13 cellular contexts compared by ENCODE assay signal in genomic region chr5:69374911-69375446, GRCh38. TPM values are rescaled to one million over a fixed set of nuclear protein-coding genes. Genes with fewer than 3 reads are reported as not detected.
DNase-seq lines count a peak whose midpoint lies in the region; ATAC-seq and TF ChIP-seq lines count a peak whose summit lies in the region.
"Had no signal": no experiment of that assay in that cellular context is flagged by ENCODE, and none has a peak within 500 bp of the region (broad histone marks: within the 10 kb centered on the region; RNA-seq: fewer than 3 reads in every experiment).

No MANE protein-coding gene starts in this region.

- peaks cover 8% of the 10 kb centered on the region for H3K4me1 ChIP-seq in neural progenitor cell

- CTCF ChIA-PET in CD4-positive, alpha-beta T cell (lab: Charles Lee) = no interaction called here

- POLR2A ChIA-PET in CD4-positive, alpha-beta T cell (lab: Charles Lee) = no interaction called here

- H3K4me2 ChIP-seq in neural progenitor cell = no peak overlapping the region

- no peak overlapping the region for H3K9ac ChIP-seq in neural progenitor cell

- H3K27me3 Mint-ChIP-seq in activated T-cell treated with anti-CD3 and anti-CD28 coated beads, Interleukin-2, amount 50 U/mL, for 24 hours = no peaks in the 10 kb centered on the region
- H3K27me3 Mint-ChIP-seq in neural progenitor cell (ENCODE audit: insufficient read depth, low read depth) = no peaks in the 10 kb centered on the region
- no peaks in the 10 kb centered on the region for H3K27me3 Mint-ChIP-seq in CD4-positive, alpha-beta T cell
- H3K27me3 Mint-ChIP-seq: activated CD4-positive, alpha-beta memory T cell treated with anti-CD3 and anti-CD28 coated beads for 36 hours had no signal

- H3K9me3 Mint-ChIP-seq in activated T-cell treated with anti-CD3 and anti-CD28 coated beads, Interleukin-2, amount 50 U/mL, for 24 hours = no peaks in the 10 kb centered on the region
- H3K9me3 Mint-ChIP-seq in neural progenitor cell = no peaks in the 10 kb centered on the region
- H3K9me3 Mint-ChIP-seq in CD4-positive, alpha-beta T cell = no peaks in the 10 kb centered on the region
- H3K9me3 Mint-ChIP-seq: activated CD4-positive, alpha-beta memory T cell treated with anti-CD3 and anti-CD28 coated beads for 36 hours had no signal

- TF ChIP-seq CTCF in neural progenitor cell (IDR thresholded peaks at IDR 0.05) = no peak
- no peak for TF ChIP-seq CTCF in CD4-positive, alpha-beta T cell (IDR thresholded peaks at IDR 0.05)

- H3K79me2 ChIP-seq in neural progenitor cell (ENCODE audit: low read depth) = peaks cover 28% of the 10 kb centered on the region

- no peak overlapping the region for H3K4me3 ChIP-seq in neural progenitor cell
- H3K4me3 ChIP-seq: upper lobe of left lung had no signal

- no peak for DNase-seq in activated T-cell treated with anti-CD3 and anti-CD28 coated beads, Interleukin-2, amount 50 U/mL, for 24 hours
- DNase-seq in activated T-cell treated with anti-CD3 and anti-CD28 coated beads, Interleukin-2, amount 50 U/mL, for 48 hours = no peak
- no peak for DNase-seq in activated CD4-positive, CD25-positive, alpha-beta regulatory T cell (lab: John Stamatoyannopoulos, UW)
- DNase-seq in neural progenitor cell (ENCODE audit: low spot score) = no peak
- no peak for DNase-seq in dermis blood vessel endothelial cell
- no peak for DNase-seq in CD4-positive, alpha-beta T cell
- DNase-seq: activated CD4-positive, alpha-beta memory T cell treated with anti-CD3 and anti-CD28 coated beads for 36 hours; NCI-H2107; SHP77; stimulated activated CD4-positive, alpha-beta T cell treated with anti-CD3 and anti-CD28 coated beads, Interleukin-4, amount 100 ng/mL, for 4 hours; upper lobe of left lung had no signal

- peak; percentile 74 for ATAC-seq in GM21786 (IDR thresholded peaks at IDR 0.05; ENCODE audit: unreplicated experiment)
- ATAC-seq in HG03354 (IDR thresholded peaks at IDR 0.05; ENCODE audit: poor library complexity, severe bottlenecking, unreplicated experiment) = peak; percentile 82
- ATAC-seq in CD4-positive, alpha-beta T cell (ENCODE audit: poor library complexity) = no peak

- H4K20me1 ChIP-seq in neural progenitor cell (ENCODE audit: low read depth) = no peaks in the 10 kb centered on the region

- H3K36me3 Mint-ChIP-seq in activated T-cell treated with anti-CD3 and anti-CD28 coated beads, Interleukin-2, amount 50 U/mL, for 24 hours (ENCODE audit: low read depth) = peaks cover 58% of the 10 kb centered on the region
- peaks cover 8% of the 10 kb centered on the region for H3K36me3 Mint-ChIP-seq in neural progenitor cell
- peaks cover 42% of the 10 kb centered on the region for H3K36me3 Mint-ChIP-seq in CD4-positive, alpha-beta T cell (ENCODE audit: low read depth)

- peaks cover 26% of the 10 kb centered on the region for H3F3A ChIP-seq in neural progenitor cell (ENCODE audit: low read depth)

- no peak overlapping the region for H3K27ac ChIP-seq in neural progenitor cell
- H3K27ac ChIP-seq in CD4-positive, alpha-beta T cell (ENCODE audit: low read depth, low read length) = no peak overlapping the region
- H3K27ac ChIP-seq: upper lobe of left lung had no signal

- H3K27me3 ChIP-seq in neural progenitor cell = no peaks in the 10 kb centered on the region
- H3K27me3 ChIP-seq in CD4-positive, alpha-beta T cell (ENCODE audit: control insufficient read depth, insufficient read depth, low read length) = no peaks in the 10 kb centered on the region
- H3K27me3 ChIP-seq: upper lobe of left lung had no signal

- H3K4me3 Mint-ChIP-seq in activated T-cell treated with anti-CD3 and anti-CD28 coated beads, Interleukin-2, amount 50 U/mL, for 24 hours = no peak overlapping the region
- no peak overlapping the region for H3K4me3 Mint-ChIP-seq in neural progenitor cell
- no peak overlapping the region for H3K4me3 Mint-ChIP-seq in CD4-positive, alpha-beta T cell
- H3K4me3 Mint-ChIP-seq: activated CD4-positive, alpha-beta memory T cell treated with anti-CD3 and anti-CD28 coated beads for 36 hours had no signal

- H3K36me3 ChIP-seq in neural progenitor cell = peaks cover 14% of the 10 kb centered on the region

- peak overlapping the region; percentile 76 for H3K27ac Mint-ChIP-seq in activated T-cell treated with anti-CD3 and anti-CD28 coated beads, Interleukin-2, amount 50 U/mL, for 24 hours
- no peak overlapping the region for H3K27ac Mint-ChIP-seq in neural progenitor cell
- no peak overlapping the region for H3K27ac Mint-ChIP-seq in CD4-positive, alpha-beta T cell
- H3K27ac Mint-ChIP-seq: activated CD4-positive, alpha-beta memory T cell treated with anti-CD3 and anti-CD28 coated beads for 36 hours had no signal

- intact Hi-C loops in CD4-positive, alpha-beta T cell (cut with DNase I, micrococcal nuclease) = loop anchor here in 1 of 2 experiments (5.0 kb wide), 1 partner anchor 143 kb away; the partner anchor contains the start of gene CDK7

- peaks cover 19% of the 10 kb centered on the region for H3K4me1 Mint-ChIP-seq in activated T-cell treated with anti-CD3 and anti-CD28 coated beads, Interleukin-2, amount 50 U/mL, for 24 hours (ENCODE audit: low read depth)
- peaks cover 13% of the 10 kb centered on the region for H3K4me1 Mint-ChIP-seq in neural progenitor cell
- H3K4me1 Mint-ChIP-seq in CD4-positive, alpha-beta T cell (ENCODE audit: low read depth) = peaks cover 17% of the 10 kb centered on the region

- H3K9me3 ChIP-seq in neural progenitor cell (ENCODE audit: low read depth) = no peaks in the 10 kb centered on the region
- H3K9me3 ChIP-seq in CD4-positive, alpha-beta T cell (ENCODE audit: control insufficient read depth, low read length) = no peaks in the 10 kb centered on the region
- H3K9me3 ChIP-seq: upper lobe of left lung had no signal

- no peak overlapping the region for H2AFZ ChIP-seq in neural progenitor cell (replicated peaks)

RNA-seq across cellular contexts. Expression of gene RAD17, which starts 5.4 kb away (rescaled TPM):
- 32.3 and 51.6 TPM in 2 replicates for total RNA-seq in neural progenitor cell (ENCODE audit: low replicate concordance)
- total RNA-seq in dermis blood vessel endothelial cell = 17.4 and 19.1 TPM in 2 replicates
- total RNA-seq in CD4-positive, alpha-beta T cell = 10 to 100 TPM; 15.7 to 19.1 TPM

RNA-seq across cellular contexts. Expression of gene AK6, which starts 5.7 kb away (rescaled TPM):
- total RNA-seq in neural progenitor cell (ENCODE audit: low replicate concordance) (21.6 and 50.4 TPM in 2 replicates), dermis blood vessel endothelial cell (21.3 and 52.0 TPM in 2 replicates)
- total RNA-seq in CD4-positive, alpha-beta T cell = 10 to 100 TPM in 1 of 2 experiments, 1 to 10 TPM in 1; 8.2 to 10.6 TPM

RNA-seq across cellular contexts. Expression of gene TAF9, which starts 5.7 kb away (rescaled TPM):
- total RNA-seq in neural progenitor cell (ENCODE audit: low replicate concordance) = 66.3 and 97.0 TPM in 2 replicates
- total RNA-seq in dermis blood vessel endothelial cell = 56.7 and 94.0 TPM in 2 replicates
- total RNA-seq in CD4-positive, alpha-beta T cell = 10 to 100 TPM; 53.8 to 54.2 TPM

RNA-seq across cellular contexts. Expression of gene MARVELD2, which starts 39.9 kb away (rescaled TPM):
- 12.9 and 13.7 TPM in 2 replicates for total RNA-seq in neural progenitor cell (ENCODE audit: low replicate concordance)
- 2.0 and 3.1 TPM in 2 replicates for total RNA-seq in dermis blood vessel endothelial cell
- under 1 TPM; 0.14 to 0.19 TPM for total RNA-seq in CD4-positive, alpha-beta T cell

RNA-seq across cellular contexts. Expression of gene CCDC125, which starts 42.4 kb away (rescaled TPM):
- 0.53 and 0.54 TPM in 2 replicates for total RNA-seq in neural progenitor cell (ENCODE audit: low replicate concordance)
- total RNA-seq in dermis blood vessel endothelial cell = 5.6 and 8.7 TPM in 2 replicates
- 1 to 10 TPM; 5.6 to 6.4 TPM for total RNA-seq in CD4-positive, alpha-beta T cell
